ENCODE assay signal across 1 cellular context in the genomic region with DNA sequence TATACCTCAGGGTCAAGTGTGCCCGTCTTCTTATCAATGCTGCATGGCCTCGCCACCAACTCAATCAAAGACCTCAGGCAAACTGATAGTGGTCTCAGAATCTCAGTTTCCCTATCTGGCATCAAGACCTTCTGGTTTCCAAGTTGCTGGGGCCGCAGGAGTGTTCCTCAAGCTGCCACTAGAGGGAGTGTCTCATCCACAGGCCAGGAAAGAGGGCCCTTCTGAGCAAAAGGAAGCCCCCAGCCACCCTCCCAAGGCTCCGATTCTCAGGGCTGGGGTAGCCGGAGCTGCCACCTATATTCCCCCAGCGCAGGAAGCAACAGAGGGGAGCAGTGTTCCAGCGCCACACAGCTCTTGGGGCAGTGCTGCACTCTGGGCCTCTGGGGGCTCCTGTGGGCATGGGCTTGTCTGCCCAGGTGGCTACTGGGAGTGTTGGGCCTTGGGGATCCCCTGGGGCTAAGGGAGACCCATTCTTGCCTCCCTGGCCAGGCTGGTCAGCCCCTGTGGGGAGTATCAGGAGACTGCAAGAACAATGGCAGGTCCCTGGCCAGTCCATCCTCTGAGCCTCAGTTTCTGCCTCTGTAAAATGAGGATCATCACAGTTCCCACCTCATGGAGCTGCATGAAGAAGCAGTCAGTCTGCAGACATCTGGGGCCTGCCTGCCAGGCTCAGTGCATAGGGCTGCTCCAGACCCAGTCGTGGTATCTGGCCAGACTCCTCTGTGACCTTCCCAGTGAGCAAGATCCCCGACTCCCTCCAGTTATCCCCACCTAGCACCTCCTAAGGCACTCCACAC.
TF ChIP-seq lines count a peak whose summit lies in the region.

No MANE protein-coding gene starts in this region.

TF ChIP-seq in HepG2, 621 proteins besides CTCF, POLR2A, EP300 and RAD21 (continued from another document):
- TF ChIP-seq, protein P1, sequence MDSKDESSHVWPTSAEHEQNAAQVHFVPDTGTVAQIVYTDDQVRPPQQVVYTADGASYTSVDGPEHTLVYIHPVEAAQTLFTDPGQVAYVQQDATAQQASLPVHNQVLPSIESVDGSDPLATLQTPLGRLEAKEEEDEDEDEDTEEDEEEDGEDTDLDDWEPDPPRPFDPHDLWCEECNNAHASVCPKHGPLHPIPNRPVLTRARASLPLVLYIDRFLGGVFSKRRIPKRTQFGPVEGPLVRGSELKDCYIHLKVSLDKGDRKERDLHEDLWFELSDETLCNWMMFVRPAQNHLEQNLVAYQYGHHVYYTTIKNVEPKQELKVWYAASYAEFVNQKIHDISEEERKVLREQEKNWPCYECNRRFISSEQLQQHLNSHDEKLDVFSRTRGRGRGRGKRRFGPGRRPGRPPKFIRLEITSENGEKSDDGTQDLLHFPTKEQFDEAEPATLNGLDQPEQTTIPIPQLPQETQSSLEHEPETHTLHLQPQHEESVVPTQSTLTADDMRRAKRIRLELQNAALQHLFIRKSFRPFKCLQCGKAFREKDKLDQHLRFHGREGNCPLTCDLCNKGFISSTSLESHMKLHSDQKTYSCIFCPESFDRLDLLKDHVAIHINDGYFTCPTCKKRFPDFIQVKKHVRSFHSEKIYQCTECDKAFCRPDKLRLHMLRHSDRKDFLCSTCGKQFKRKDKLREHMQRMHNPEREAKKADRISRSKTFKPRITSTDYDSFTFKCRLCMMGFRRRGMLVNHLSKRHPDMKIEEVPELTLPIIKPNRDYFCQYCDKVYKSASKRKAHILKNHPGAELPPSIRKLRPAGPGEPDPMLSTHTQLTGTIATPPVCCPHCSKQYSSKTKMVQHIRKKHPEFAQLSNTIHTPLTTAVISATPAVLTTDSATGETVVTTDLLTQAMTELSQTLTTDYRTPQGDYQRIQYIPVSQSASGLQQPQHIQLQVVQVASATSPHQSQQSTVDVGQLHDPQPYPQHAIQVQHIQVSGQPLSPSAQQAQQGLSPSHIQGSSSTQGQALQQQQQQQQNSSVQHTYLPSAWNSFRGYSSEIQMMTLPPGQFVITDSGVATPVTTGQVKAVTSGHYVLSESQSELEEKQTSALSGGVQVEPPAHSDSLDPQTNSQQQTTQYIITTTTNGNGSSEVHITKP (CRISPR knock-in tag; IDR thresholded peaks at IDR 0.05; ENCODE audit: low read depth), result no peak
- no peak for TF ChIP-seq HMG20A (CRISPR knock-in tag; IDR thresholded peaks at IDR 0.05; ENCODE audit: borderline replicate concordance)
- TF ChIP-seq, protein P2, sequence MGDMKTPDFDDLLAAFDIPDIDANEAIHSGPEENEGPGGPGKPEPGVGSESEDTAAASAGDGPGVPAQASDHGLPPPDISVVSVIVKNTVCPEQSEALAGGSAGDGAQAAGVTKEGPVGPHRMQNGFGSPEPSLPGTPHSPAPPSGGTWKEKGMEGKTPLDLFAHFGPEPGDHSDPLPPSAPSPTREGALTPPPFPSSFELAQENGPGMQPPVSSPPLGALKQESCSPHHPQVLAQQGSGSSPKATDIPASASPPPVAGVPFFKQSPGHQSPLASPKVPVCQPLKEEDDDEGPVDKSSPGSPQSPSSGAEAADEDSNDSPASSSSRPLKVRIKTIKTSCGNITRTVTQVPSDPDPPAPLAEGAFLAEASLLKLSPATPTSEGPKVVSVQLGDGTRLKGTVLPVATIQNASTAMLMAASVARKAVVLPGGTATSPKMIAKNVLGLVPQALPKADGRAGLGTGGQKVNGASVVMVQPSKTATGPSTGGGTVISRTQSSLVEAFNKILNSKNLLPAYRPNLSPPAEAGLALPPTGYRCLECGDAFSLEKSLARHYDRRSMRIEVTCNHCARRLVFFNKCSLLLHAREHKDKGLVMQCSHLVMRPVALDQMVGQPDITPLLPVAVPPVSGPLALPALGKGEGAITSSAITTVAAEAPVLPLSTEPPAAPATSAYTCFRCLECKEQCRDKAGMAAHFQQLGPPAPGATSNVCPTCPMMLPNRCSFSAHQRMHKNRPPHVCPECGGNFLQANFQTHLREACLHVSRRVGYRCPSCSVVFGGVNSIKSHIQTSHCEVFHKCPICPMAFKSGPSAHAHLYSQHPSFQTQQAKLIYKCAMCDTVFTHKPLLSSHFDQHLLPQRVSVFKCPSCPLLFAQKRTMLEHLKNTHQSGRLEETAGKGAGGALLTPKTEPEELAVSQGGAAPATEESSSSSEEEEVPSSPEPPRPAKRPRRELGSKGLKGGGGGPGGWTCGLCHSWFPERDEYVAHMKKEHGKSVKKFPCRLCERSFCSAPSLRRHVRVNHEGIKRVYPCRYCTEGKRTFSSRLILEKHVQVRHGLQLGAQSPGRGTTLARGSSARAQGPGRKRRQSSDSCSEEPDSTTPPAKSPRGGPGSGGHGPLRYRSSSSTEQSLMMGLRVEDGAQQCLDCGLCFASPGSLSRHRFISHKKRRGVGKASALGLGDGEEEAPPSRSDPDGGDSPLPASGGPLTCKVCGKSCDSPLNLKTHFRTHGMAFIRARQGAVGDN (CRISPR knock-in tag; IDR thresholded peaks at IDR 0.05), result 0 out of 2 replicates have a peak, but pooled peaks have one; percentile 23
- TF ChIP-seq GABPA (IDR thresholded peaks at IDR 0.05; ENCODE audit: low read depth, low read length), result no peak
- TF ChIP-seq GABPA (CRISPR knock-in tag; IDR thresholded peaks at IDR 0.05; ENCODE audit: low read depth), result no peak
- TF ChIP-seq MTF2 (CRISPR knock-in tag; IDR thresholded peaks at IDR 0.05; ENCODE audit: borderline replicate concordance), result no peak
- TF ChIP-seq KDM5B (CRISPR knock-in tag; IDR thresholded peaks at IDR 0.05; ENCODE audit: borderline replicate concordance), result 0 out of 2 replicates have a peak, but pooled peaks have one; percentile 24
- no peak for TF ChIP-seq ZNF572 (CRISPR knock-in tag; IDR thresholded peaks at IDR 0.05)
- no peak for TF ChIP-seq MAF1 (CRISPR knock-in tag; IDR thresholded peaks at IDR 0.05; ENCODE audit: borderline replicate concordance)
- no peak for TF ChIP-seq SSRP1 (CRISPR knock-in tag; IDR thresholded peaks at IDR 0.05)
- TF ChIP-seq JARID2 (CRISPR knock-in tag; IDR thresholded peaks at IDR 0.05; ENCODE audit: insufficient replicate concordance), result no peak
- TF ChIP-seq, protein P3, sequence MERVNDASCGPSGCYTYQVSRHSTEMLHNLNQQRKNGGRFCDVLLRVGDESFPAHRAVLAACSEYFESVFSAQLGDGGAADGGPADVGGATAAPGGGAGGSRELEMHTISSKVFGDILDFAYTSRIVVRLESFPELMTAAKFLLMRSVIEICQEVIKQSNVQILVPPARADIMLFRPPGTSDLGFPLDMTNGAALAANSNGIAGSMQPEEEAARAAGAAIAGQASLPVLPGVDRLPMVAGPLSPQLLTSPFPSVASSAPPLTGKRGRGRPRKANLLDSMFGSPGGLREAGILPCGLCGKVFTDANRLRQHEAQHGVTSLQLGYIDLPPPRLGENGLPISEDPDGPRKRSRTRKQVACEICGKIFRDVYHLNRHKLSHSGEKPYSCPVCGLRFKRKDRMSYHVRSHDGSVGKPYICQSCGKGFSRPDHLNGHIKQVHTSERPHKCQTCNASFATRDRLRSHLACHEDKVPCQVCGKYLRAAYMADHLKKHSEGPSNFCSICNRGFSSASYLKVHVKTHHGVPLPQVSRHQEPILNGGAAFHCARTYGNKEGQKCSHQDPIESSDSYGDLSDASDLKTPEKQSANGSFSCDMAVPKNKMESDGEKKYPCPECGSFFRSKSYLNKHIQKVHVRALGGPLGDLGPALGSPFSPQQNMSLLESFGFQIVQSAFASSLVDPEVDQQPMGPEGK (CRISPR knock-in tag; IDR thresholded peaks at IDR 0.05), result 0 out of 2 replicates have a peak, but pooled peaks have one; percentile 16
- TF ChIP-seq PHB2 (IDR thresholded peaks at IDR 0.05; ENCODE audit: partially characterized antibody), result no peak
- TF ChIP-seq, protein P4, sequence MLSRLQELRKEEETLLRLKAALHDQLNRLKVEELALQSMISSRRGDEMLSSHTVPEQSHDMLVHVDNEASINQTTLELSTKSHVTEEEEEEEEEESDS (CRISPR knock-in tag; IDR thresholded peaks at IDR 0.05; ENCODE audit: borderline replicate concordance), result no peak
- TF ChIP-seq ZNF256 (CRISPR knock-in tag; conservative IDR thresholded peaks at IDR 0.05), result no peak
- no peak for TF ChIP-seq POLR2G (IDR thresholded peaks at IDR 0.05; ENCODE audit: low read depth, low read length)
- TF ChIP-seq ZNF383 (CRISPR knock-in tag; IDR thresholded peaks at IDR 0.05; ENCODE audit: borderline replicate concordance), result no peak
- TF ChIP-seq ZNF792 (CRISPR knock-in tag; IDR thresholded peaks at IDR 0.05), result no peak
- no peak for TF ChIP-seq HOXA9 (CRISPR knock-in tag; IDR thresholded peaks at IDR 0.05; ENCODE audit: borderline replicate concordance)
- TF ChIP-seq BCL6 (CRISPR knock-in tag; IDR thresholded peaks at IDR 0.05), result no peak
TF ChIP-seq in HepG2: peak in this region for 8.
